22 cellular contexts compared by ENCODE assay signal in genomic region chr14:104991896-104992230, GRCh38. TPM values are rescaled to one million over a fixed set of nuclear protein-coding genes. Genes with fewer than 3 reads are reported as not detected.
"Had no signal": no experiment of that assay in that cellular context is flagged by ENCODE, and none has a peak within 500 bp of the region (broad histone marks: within the 10 kb centered on the region; RNA-seq: fewer than 3 reads in every experiment).

No MANE protein-coding gene starts in this region.

- DNase-seq: activated CD4-positive, alpha-beta T cell treated with anti-CD3 and anti-CD28 coated beads for 1 hour; activated CD4-positive, alpha-beta T cell treated with anti-CD3 and anti-CD28 coated beads, Interleukin-2, amount 50 U/mL, for 48 hours; activated CD8-positive, alpha-beta memory T cell treated with anti-CD3 and anti-CD28 coated beads, Interleukin-2, amount 10 ng/mL, durations not matched to agents 7 days and 5 days; activated effector memory CD4-positive, alpha-beta T cell treated with anti-CD3 and anti-CD28 coated beads, Interleukin-2, amount 50 U/mL, for 16 hours; activated naive CD8-positive, alpha-beta T cell treated with anti-CD3 and anti-CD28 coated beads for 36 hours; activated T-cell treated with anti-CD3 and anti-CD28 coated beads, Interleukin-2, amount 50 U/mL, for 1 hour; amygdala; effector CD8-positive, alpha-beta T cell; islet precursor cell; lower lobe of right lung; stomach; SW 1271; testis; upper lobe of right lung had no signal

- H3K27me3 Mint-ChIP-seq: activated naive CD8-positive, alpha-beta T cell treated with anti-CD3 and anti-CD28 coated beads for 36 hours had no signal

- H3K4me1 Mint-ChIP-seq: activated naive CD8-positive, alpha-beta T cell treated with anti-CD3 and anti-CD28 coated beads for 36 hours had no signal

- H3K36me3 Mint-ChIP-seq: activated CD8-positive, alpha-beta memory T cell treated with anti-CD3 and anti-CD28 coated beads, Interleukin-2, amount 10 ng/mL, durations not matched to agents 7 days and 5 days had no signal

- ATAC-seq: activated CD8-positive, alpha-beta memory T cell treated with anti-CD3 and anti-CD28 coated beads, Interleukin-2, amount 10 ng/mL, durations not matched to agents 7 days and 5 days; lower lobe of right lung; upper lobe of right lung had no signal

- H3K27me3 ChIP-seq: cardiac muscle cell, hepatocyte, right atrium auricular region, stomach, testis, upper lobe of right lung had no signal

- H3K27ac ChIP-seq: cardiac muscle cell, hepatocyte, lower lobe of right lung, prostate gland, right atrium auricular region, skin epidermis, stomach, testis, upper lobe of right lung, VCaP had no signal

- H3K27ac Mint-ChIP-seq: activated CD8-positive, alpha-beta memory T cell treated with anti-CD3 and anti-CD28 coated beads, Interleukin-2, amount 10 ng/mL, durations not matched to agents 7 days and 5 days; activated naive CD8-positive, alpha-beta T cell treated with anti-CD3 and anti-CD28 coated beads for 36 hours; dendritic cell treated with granulocyte-macrophage colony-stimulating factor and Interleukin-4, amounts not matched to agents 40 ng/mL and 50 ng/mL, for 4 days had no signal

- H3K4me3 ChIP-seq: cardiac muscle cell, hepatocyte, lower lobe of right lung, prostate gland, right atrium auricular region, skin epidermis, stomach, testis, upper lobe of right lung had no signal

- H3K4me1 ChIP-seq: prostate gland had no signal

- H2AFZ ChIP-seq: hepatocyte had no signal

- H3K36me3 ChIP-seq: prostate gland, upper lobe of right lung had no signal

- H3K4me2 ChIP-seq: hepatocyte had no signal

- H3K4me3 Mint-ChIP-seq: activated CD8-positive, alpha-beta memory T cell treated with anti-CD3 and anti-CD28 coated beads, Interleukin-2, amount 10 ng/mL, durations not matched to agents 7 days and 5 days; activated naive CD8-positive, alpha-beta T cell treated with anti-CD3 and anti-CD28 coated beads for 36 hours; dendritic cell treated with granulocyte-macrophage colony-stimulating factor and Interleukin-4, amounts not matched to agents 40 ng/mL and 50 ng/mL, for 4 days had no signal

- H3K9me3 ChIP-seq: lower lobe of right lung, prostate gland, right atrium auricular region, stomach, testis, upper lobe of right lung had no signal

- H3K9me3 Mint-ChIP-seq: dendritic cell treated with granulocyte-macrophage colony-stimulating factor and Interleukin-4, amounts not matched to agents 40 ng/mL and 50 ng/mL, for 4 days; nephron had no signal

RNA-seq across cellular contexts. Expression of gene AHNAK2, which starts 13.7 kb away (rescaled TPM):
- total RNA-seq: activated CD8-positive, alpha-beta memory T cell treated with anti-CD3 and anti-CD28 coated beads, Interleukin-2, amount 10 ng/mL, durations not matched to agents 7 days and 5 days had no signal
